Comparison of ENCODE assay signal across 1 cellular context in the genomic region with DNA sequence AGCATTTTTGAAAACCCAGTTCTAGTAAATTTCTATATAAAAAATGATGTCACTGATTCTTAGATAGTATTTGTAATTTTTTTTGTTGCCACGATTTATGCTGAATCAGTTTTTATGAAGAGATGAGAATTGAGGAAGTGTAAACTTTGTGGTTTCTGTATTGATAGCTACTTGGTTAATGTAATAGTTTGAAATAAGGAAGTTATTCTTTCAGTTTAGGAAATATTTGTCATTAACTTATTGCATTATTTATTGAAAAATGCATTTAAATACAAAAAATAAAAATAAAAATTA.
TF ChIP-seq lines count a peak whose summit lies in the region.

No MANE protein-coding gene starts in this region.

TF ChIP-seq in HepG2, 621 proteins besides CTCF, POLR2A, EP300 and RAD21 (continued from another document):
- TF ChIP-seq, protein P1, sequence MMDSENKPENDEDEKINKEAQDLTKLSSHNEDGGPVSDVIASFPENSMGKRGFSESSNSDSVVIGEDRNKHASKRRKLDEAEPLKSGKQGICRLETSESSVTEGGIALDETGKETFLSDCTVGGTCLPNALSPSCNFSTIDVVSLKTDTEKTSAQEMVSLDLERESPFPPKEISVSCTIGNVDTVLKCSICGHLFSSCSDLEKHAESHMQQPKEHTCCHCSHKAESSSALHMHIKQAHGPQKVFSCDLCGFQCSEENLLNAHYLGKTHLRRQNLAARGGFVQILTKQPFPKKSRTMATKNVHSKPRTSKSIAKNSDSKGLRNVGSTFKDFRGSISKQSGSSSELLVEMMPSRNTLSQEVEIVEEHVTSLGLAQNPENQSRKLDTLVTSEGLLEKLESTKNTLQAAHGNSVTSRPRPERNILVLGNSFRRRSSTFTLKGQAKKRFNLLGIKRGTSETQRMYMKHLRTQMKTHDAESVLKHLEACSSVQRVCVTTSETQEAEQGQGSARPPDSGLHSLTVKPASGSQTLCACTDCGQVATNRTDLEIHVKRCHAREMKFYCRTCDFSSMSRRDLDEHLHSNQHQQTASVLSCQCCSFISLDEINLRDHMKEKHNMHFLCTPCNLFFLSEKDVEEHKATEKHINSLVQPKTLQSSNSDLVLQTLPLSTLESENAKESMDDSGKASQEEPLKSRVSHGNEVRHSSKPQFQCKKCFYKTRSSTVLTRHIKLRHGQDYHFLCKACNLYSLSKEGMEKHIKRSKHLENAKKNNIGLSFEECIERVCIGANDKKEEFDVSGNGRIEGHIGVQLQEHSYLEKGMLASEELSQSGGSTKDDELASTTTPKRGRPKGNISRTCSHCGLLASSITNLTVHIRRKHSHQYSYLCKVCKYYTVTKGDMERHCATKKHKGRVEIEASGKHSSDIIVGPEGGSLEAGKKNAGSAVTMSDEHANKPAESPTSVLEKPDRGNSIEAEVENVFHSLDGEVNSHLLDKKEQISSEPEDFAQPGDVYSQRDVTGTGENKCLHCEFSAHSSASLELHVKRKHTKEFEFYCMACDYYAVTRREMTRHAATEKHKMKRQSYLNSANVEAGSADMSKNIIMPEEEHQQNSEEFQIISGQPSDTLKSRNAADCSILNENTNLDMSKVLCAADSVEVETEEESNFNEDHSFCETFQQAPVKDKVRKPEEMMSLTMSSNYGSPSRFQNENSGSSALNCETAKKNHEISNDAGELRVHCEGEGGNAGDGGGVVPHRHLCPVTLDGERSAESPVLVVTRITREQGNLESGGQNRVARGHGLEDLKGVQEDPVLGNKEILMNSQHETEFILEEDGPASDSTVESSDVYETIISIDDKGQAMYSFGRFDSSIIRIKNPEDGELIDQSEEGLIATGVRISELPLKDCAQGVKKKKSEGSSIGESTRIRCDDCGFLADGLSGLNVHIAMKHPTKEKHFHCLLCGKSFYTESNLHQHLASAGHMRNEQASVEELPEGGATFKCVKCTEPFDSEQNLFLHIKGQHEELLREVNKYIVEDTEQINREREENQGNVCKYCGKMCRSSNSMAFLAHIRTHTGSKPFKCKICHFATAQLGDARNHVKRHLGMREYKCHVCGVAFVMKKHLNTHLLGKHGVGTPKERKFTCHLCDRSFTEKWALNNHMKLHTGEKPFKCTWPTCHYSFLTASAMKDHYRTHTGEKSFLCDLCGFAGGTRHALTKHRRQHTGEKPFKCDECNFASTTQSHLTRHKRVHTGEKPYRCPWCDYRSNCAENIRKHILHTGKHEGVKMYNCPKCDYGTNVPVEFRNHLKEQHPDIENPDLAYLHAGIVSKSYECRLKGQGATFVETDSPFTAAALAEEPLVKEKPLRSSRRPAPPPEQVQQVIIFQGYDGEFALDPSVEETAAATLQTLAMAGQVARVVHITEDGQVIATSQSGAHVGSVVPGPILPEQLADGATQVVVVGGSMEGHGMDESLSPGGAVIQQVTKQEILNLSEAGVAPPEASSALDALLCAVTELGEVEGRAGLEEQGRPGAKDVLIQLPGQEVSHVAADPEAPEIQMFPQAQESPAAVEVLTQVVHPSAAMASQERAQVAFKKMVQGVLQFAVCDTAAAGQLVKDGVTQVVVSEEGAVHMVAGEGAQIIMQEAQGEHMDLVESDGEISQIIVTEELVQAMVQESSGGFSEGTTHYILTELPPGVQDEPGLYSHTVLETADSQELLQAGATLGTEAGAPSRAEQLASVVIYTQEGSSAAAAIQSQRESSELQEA (CRISPR knock-in tag; IDR thresholded peaks at IDR 0.05; ENCODE audit: not compliant biosample characterization) = no peak
- peak; percentile 61 to 78; a peak in 3 of 4 replicates for TF ChIP-seq MAFK (conservative IDR thresholded peaks at IDR 0.05 in 1 of 2, IDR thresholded peaks at IDR 0.05 in 1 of 2; ENCODE audit: low read length in 2 of 2)
